ENCODE assay signal across 1 cellular context in genomic region chr1:62530516-62531154, GRCh38.
TF ChIP-seq lines count a peak whose summit lies in the region.

No MANE protein-coding gene starts in this region.

TF ChIP-seq in K562, 482 proteins besides CTCF, POLR2A, EP300 and RAD21 (continued from another document):
- TF ChIP-seq CHD7 (IDR thresholded peaks at IDR 0.05; ENCODE audit: low read depth, low read length) = no peak
